In the genomic region with DNA sequence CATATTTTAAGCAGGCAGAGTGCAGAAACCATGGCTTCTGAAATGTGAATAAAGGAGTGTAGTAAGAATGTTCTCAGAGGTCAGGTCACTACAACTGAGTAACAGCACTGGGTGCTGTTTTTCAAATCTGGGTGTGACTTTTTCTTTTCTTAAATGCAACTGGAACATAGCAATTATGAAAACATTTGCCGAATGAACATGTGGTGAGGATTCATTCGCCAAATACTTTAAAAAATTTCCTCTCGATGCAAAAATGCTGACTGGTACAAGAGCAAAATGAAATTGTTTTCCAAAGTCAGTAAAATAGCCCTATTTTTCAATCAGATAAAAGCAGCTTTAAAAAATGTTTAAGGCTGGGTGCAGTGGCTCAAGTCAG, we compare ENCODE assay signal across 16 cellular contexts. TPM values are rescaled to one million over a fixed set of nuclear protein-coding genes. Genes with fewer than 3 reads are reported as not detected.
A peak's percentile ranks its signal among the peaks of the same experiment; 100 is the strongest.
DNase-seq lines count a peak whose midpoint lies in the region; ATAC-seq, FAIRE-seq and TF ChIP-seq lines count a peak whose summit lies in the region.
"Had no signal": no experiment of that assay in that cellular context is flagged by ENCODE, and none has a peak within 500 bp of the region (broad histone marks: within the 10 kb centered on the region; RNA-seq: fewer than 3 reads in every experiment).

No MANE protein-coding gene starts in this region.

- no peaks in the 10 kb centered on the region for H3K27me3 ChIP-seq in left ventricle myocardium inferior (ENCODE audit: low read depth)
- no peaks in the 10 kb centered on the region for H3K27me3 ChIP-seq in right cardiac atrium (ENCODE audit: control insufficient read depth, insufficient read depth)
- H3K27me3 ChIP-seq in osteoblast (ENCODE audit: insufficient read depth, low read length) = no peaks in the 10 kb centered on the region
- no peaks in the 10 kb centered on the region for H3K27me3 ChIP-seq in vagina

- H3K36me3 ChIP-seq in left ventricle myocardium inferior = peaks cover 62% of the 10 kb centered on the region
- H3K36me3 ChIP-seq in osteoblast (ENCODE audit: insufficient read depth, low read length) = peaks cover 57% of the 10 kb centered on the region
- peaks cover 0 to 41% of the 10 kb centered on the region in 2 donors for H3K36me3 ChIP-seq in vagina

- H3K4me2 ChIP-seq in osteoblast (ENCODE audit: insufficient read depth, low read length) = peak overlapping the region; percentile 39

- H3K9me3 ChIP-seq in left ventricle myocardium inferior (replicated peaks) (no peaks in the 10 kb centered on the region), right cardiac atrium (ENCODE audit: control insufficient read depth, low read length) (no peaks in the 10 kb centered on the region), osteoblast (ENCODE audit: low read depth, low read length) (no peaks in the 10 kb centered on the region), vagina (no peaks in the 10 kb centered on the region)

- intact Hi-C loops in left ventricle myocardium inferior (cut with micrococcal nuclease) (no loop called here), right cardiac atrium (cut with DNase I) (loop anchor here in 1 of 4 donors (10.0 kb wide), 1 partner anchor 92 kb away; no protein-coding TSS in a partner anchor), vagina (cut with DNase I) (no loop called here)

- 58% methylated on average over 3 of the region's 3 CpGs for WGBS in right cardiac atrium

- peaks cover 85% of the 10 kb centered on the region for H3K79me2 ChIP-seq in osteoblast (ENCODE audit: insufficient read depth, low read length)

- no peak overlapping the region for H3K4me3 ChIP-seq in left ventricle myocardium inferior
- H3K4me3 ChIP-seq in right cardiac atrium (ENCODE audit: low read length) = no peak overlapping the region
- no peak overlapping the region for H3K4me3 ChIP-seq in osteoblast (ENCODE audit: insufficient read depth, low read length)
- H3K4me3 ChIP-seq in vagina = no peak overlapping the region

- FAIRE-seq in endometrium (lab: Jason Lieb, UNC) (peak; percentile 18), HTR-8/SVneo (lab: Jason Lieb, UNC) (no peak)

- ATAC-seq in right cardiac atrium (no peak), HG02884 (IDR thresholded peaks at IDR 0.05; ENCODE audit: unreplicated experiment) (no peak)

- H4K20me1 ChIP-seq in osteoblast (ENCODE audit: insufficient read depth, low read length) = no peaks in the 10 kb centered on the region

- H2AFZ ChIP-seq in osteoblast (ENCODE audit: low read length) = no peak overlapping the region

- TF ChIP-seq CTCF in left ventricle myocardium inferior (IDR thresholded peaks at IDR 0.05; ENCODE audit: borderline replicate concordance) = no peak
- TF ChIP-seq CTCF in osteoblast (IDR thresholded peaks at IDR 0.05; ENCODE audit: extremely low read depth, low read depth, low read length) = no peak
- no peak for TF ChIP-seq CTCF in vagina (IDR thresholded peaks at IDR 0.05)

- DNase-seq in left ventricle myocardium inferior (no peak), right cardiac atrium (no peak), osteoblast (ENCODE audit: insufficient read length, low spot score, missing footprints) (no peak), vagina (ENCODE audit: extremely low spot score in 2 of 2) (no peak), NCI-H2196 (lab: John Stamatoyannopoulos, UW; ENCODE audit: unreplicated experiment) (no peak), HTR-8/SVneo (ENCODE audit: insufficient read length, low spot score) (no peak)
- DNase-seq: ACHN; activated CD4-positive, alpha-beta T cell treated with anti-CD3 and anti-CD28 coated beads for 48 hours; activated T-cell treated with anti-CD3 and anti-CD28 coated beads, Interleukin-2, amount 50 U/mL, for 1 hour; DMS 273 treated with DMSO at 0.1 percent for 48 hours; foreskin melanocyte; H9; immature natural killer cell; NCI-H2081 treated with DMSO at 0.1 percent for 48 hours had no signal

- no peak for TF ChIP-seq POLR2A in vagina (IDR thresholded peaks at IDR 0.05)

- peak overlapping the region; percentile 15 for H3K27ac ChIP-seq in left ventricle myocardium inferior (replicated peaks)
- H3K27ac ChIP-seq in right cardiac atrium (ENCODE audit: low read length) = no peak overlapping the region
- peak overlapping the region; percentile 93 for H3K27ac ChIP-seq in osteoblast (ENCODE audit: low read depth, low read length)
- H3K27ac ChIP-seq in vagina = peak overlapping the region; percentile 97

- peaks cover 33% of the 10 kb centered on the region for H3K4me1 ChIP-seq in left ventricle myocardium inferior
- no peaks in the 10 kb centered on the region for H3K4me1 ChIP-seq in right cardiac atrium (ENCODE audit: control insufficient read depth, insufficient read depth, low read length)
- H3K4me1 ChIP-seq in osteoblast (ENCODE audit: insufficient read depth, low read length) = peaks cover 36% of the 10 kb centered on the region
- peaks cover 42% of the 10 kb centered on the region for H3K4me1 ChIP-seq in vagina

RNA-seq across cellular contexts. Expression of gene ZDHHC7, which starts 18.6 kb away (rescaled TPM):
- total RNA-seq in left ventricle myocardium inferior (36.8 TPM), right cardiac atrium (10 to 100 TPM; 33.1 to 39.2 (median 36.8) TPM), osteoblast (134 and 139 TPM in 2 replicates), vagina (37.3 TPM)
- 19.4 TPM for polyA plus RNA-seq in right cardiac atrium

RNA-seq across cellular contexts. Expression of gene KIAA0513, which starts 34.9 kb away (rescaled TPM):
- total RNA-seq in left ventricle myocardium inferior (10.0 TPM), right cardiac atrium (10 to 100 TPM; 10.9 to 13.5 (median 12.6) TPM), osteoblast (34.5 and 35.1 TPM in 2 replicates), vagina (26.8 TPM)
- polyA plus RNA-seq in right cardiac atrium = 6.7 TPM
